11 cellular contexts compared by ENCODE assay signal in genomic region chr2:165691615-165692014, GRCh38.
DNase-seq lines count a peak whose midpoint lies in the region; TF ChIP-seq lines count a peak whose summit lies in the region.
"Had no signal": no experiment of that assay in that cellular context is flagged by ENCODE, and none has a peak within 500 bp of the region (broad histone marks: within the 10 kb centered on the region; RNA-seq: fewer than 3 reads in every experiment).

No MANE protein-coding gene starts in this region.

- H3K4me1 ChIP-seq in testis = no peaks in the 10 kb centered on the region

- H3K27me3 Mint-ChIP-seq in glutamatergic neuron (ENCODE audit: unreplicated experiment) (no peaks in the 10 kb centered on the region), osteocyte (ENCODE audit: unreplicated experiment) (no peaks in the 10 kb centered on the region)
- H3K27me3 Mint-ChIP-seq: type B pancreatic cell had no signal

- no peak for TF ChIP-seq POLR2A in testis (IDR thresholded peaks at IDR 0.05)

- H3K27ac Mint-ChIP-seq in glutamatergic neuron (ENCODE audit: unreplicated experiment) (no peak overlapping the region), osteocyte (ENCODE audit: unreplicated experiment) (no peak overlapping the region)
- H3K27ac Mint-ChIP-seq: activated T-cell treated with anti-CD3 and anti-CD28 coated beads, Interleukin-2, amount 50 U/mL, for 24 hours; type B pancreatic cell had no signal

- no peak for TF ChIP-seq CTCF in WERI-Rb-1 (IDR thresholded peaks at IDR 0.05; ENCODE audit: low read depth, low read length)
- no peak for TF ChIP-seq CTCF in glutamatergic neuron (IDR thresholded peaks at IDR 0.05; ENCODE audit: partially characterized antibody, unreplicated experiment)
- TF ChIP-seq CTCF in osteocyte (IDR thresholded peaks at IDR 0.05) = peak; percentile 17
- no peak for TF ChIP-seq CTCF in testis (IDR thresholded peaks at IDR 0.05)

- H3K4me1 Mint-ChIP-seq in glutamatergic neuron (ENCODE audit: low read depth, unreplicated experiment) (peaks cover 10% of the 10 kb centered on the region), osteocyte (ENCODE audit: unreplicated experiment) (no peaks in the 10 kb centered on the region)

- H3K27me3 ChIP-seq in WERI-Rb-1 (ENCODE audit: insufficient read depth, low read depth, severe bottlenecking) = no peaks in the 10 kb centered on the region
- H3K27me3 ChIP-seq in testis = no peaks in the 10 kb centered on the region

- H3K4me3 Mint-ChIP-seq in glutamatergic neuron (ENCODE audit: unreplicated experiment) (no peak overlapping the region), osteocyte (ENCODE audit: unreplicated experiment) (no peak overlapping the region)
- H3K4me3 Mint-ChIP-seq: activated T-cell treated with anti-CD3 and anti-CD28 coated beads, Interleukin-2, amount 50 U/mL, for 24 hours; type B pancreatic cell had no signal

- H3K4me3 ChIP-seq in WERI-Rb-1 (ENCODE audit: low read depth, low read length) = no peak overlapping the region
- no peak overlapping the region for H3K4me3 ChIP-seq in testis

- no peak overlapping the region for H3K27ac ChIP-seq in WERI-Rb-1
- H3K27ac ChIP-seq in testis = no peak overlapping the region

- H3K9me3 Mint-ChIP-seq in glutamatergic neuron (ENCODE audit: unreplicated experiment) (peaks cover 2% of the 10 kb centered on the region), osteocyte (ENCODE audit: unreplicated experiment) (no peaks in the 10 kb centered on the region)
- H3K9me3 Mint-ChIP-seq: activated T-cell treated with anti-CD3 and anti-CD28 coated beads, Interleukin-2, amount 50 U/mL, for 24 hours; type B pancreatic cell had no signal

- H3K36me3 Mint-ChIP-seq in glutamatergic neuron (ENCODE audit: unreplicated experiment) (no peaks in the 10 kb centered on the region), osteocyte (ENCODE audit: unreplicated experiment) (no peaks in the 10 kb centered on the region)
- H3K36me3 Mint-ChIP-seq: type B pancreatic cell had no signal

- H3K9me3 ChIP-seq in WERI-Rb-1 (ENCODE audit: severe bottlenecking) = no peaks in the 10 kb centered on the region
- no peaks in the 10 kb centered on the region for H3K9me3 ChIP-seq in testis

- DNase-seq in GM04504 (ENCODE audit: low read depth) (peak; percentile 11), WERI-Rb-1 (peak; percentile 9), glutamatergic neuron (peak; percentile 27), osteocyte (ENCODE audit: extremely low spot score, unreplicated experiment) (no peak), NCI-H1436 (lab: John Stamatoyannopoulos, UW) (no peak), glomerular visceral epithelial cell (ENCODE audit: extremely low spot score) (no peak), testis (no peak)
- no peak for DNase-seq in stimulated activated naive CD4-positive, alpha-beta T cell (lab: John Stamatoyannopoulos, UW)
- DNase-seq: activated T-cell treated with anti-CD3 and anti-CD28 coated beads, Interleukin-2, amount 50 U/mL, for 24 hours; MM.1S had no signal

- WGBS in testis, 2 donors = 72 to 73% methylated on average over 7 of the region's 7 CpGs

- H3K36me3 ChIP-seq in WERI-Rb-1 (no peaks in the 10 kb centered on the region), testis (ENCODE audit: low read depth, missing control alignments) (no peaks in the 10 kb centered on the region)

- intact Hi-C loops in testis (cut with DNase I; ENCODE audit: low total_unique reads) = no loop called here

Comparison
In these comparisons a context has a peak if more than half of its experiments do, and no peak if none do; other contexts are left out.
1. DNase-seq: peak in GM04504 (single experiment), WERI-Rb-1 (single experiment) and glutamatergic neuron (single experiment); none in osteocyte (single experiment), NCI-H1436 (single experiment), glomerular visceral epithelial cell (single experiment), testis (single experiment) and stimulated activated naive CD4-positive, alpha-beta T cell (0 of 6).